Comparison of ENCODE assay signal across 1 cellular context in genomic region chr4:5916229-5916628, GRCh38.
TF ChIP-seq lines count a peak whose summit lies in the region.

No MANE protein-coding gene starts in this region.

TF ChIP-seq in H1, 55 proteins besides CTCF, POLR2A, EP300 and RAD21:
- TF ChIP-seq TEAD4 (IDR thresholded peaks at IDR 0.05; ENCODE audit: low read depth, low read length) (no peak), BACH1 (IDR thresholded peaks at IDR 0.05; ENCODE audit: low read length) (no peak), FOSL1 (IDR thresholded peaks at IDR 0.05; ENCODE audit: insufficient read depth, low read depth, low read length) (no peak), ZNF274 (IDR thresholded peaks at IDR 0.05; ENCODE audit: borderline replicate concordance, extremely low read depth, low read length) (no peak), KDM5A (IDR thresholded peaks at IDR 0.05; ENCODE audit: low read length) (no peak), CREB1 (IDR thresholded peaks at IDR 0.05) (no peak), SP1 (IDR thresholded peaks at IDR 0.05; ENCODE audit: low read depth, low read length) (no peak), TAF1 (IDR thresholded peaks at IDR 0.05; ENCODE audit: low read depth, low read length) (no peak), POLR2AphosphoS5 (IDR thresholded peaks at IDR 0.05; ENCODE audit: low read depth, low read length) (no peak), TBP (IDR thresholded peaks at IDR 0.05; ENCODE audit: low read depth, low read length) (no peak), RFX5 (IDR thresholded peaks at IDR 0.05; ENCODE audit: borderline replicate concordance, low read depth, low read length) (no peak), ATF2 (IDR thresholded peaks at IDR 0.05; ENCODE audit: low read length) (no peak)
